ENCODE assay signal across 10 cellular contexts in genomic region chr10:27724287-27724686, GRCh38. TPM values are rescaled to one million over a fixed set of nuclear protein-coding genes. Genes with fewer than 3 reads are reported as not detected.
DNase-seq lines count a peak whose midpoint lies in the region; ATAC-seq, FAIRE-seq and TF ChIP-seq lines count a peak whose summit lies in the region.
"Had no signal": no experiment of that assay in that cellular context is flagged by ENCODE, and none has a peak within 500 bp of the region (broad histone marks: within the 10 kb centered on the region; RNA-seq: fewer than 3 reads in every experiment).

No MANE protein-coding gene starts in this region.

- H4K5ac ChIP-seq in H1 (ENCODE audit: insufficient read length, low read depth, low read length): no peak overlapping the region

- ATAC-seq in stimulated activated naive CD8-positive, alpha-beta T cell treated with anti-CD3 and anti-CD28 coated beads, Interleukin-15, Interleukin-2, amounts not matched to agents 100 U/mL and 50 U/mL, for 24 hours: peak; percentile 36
- no peak for ATAC-seq in sciatic nerve
- no peak for ATAC-seq in esophagus mucosa

- CTCF ChIA-PET in H1 (lab: Charles Lee; ENCODE audit: partially characterized antibody): interaction anchor here (0.7 to 1.4 kb wide), 5 partner anchors 9 to 517 kb away, joined by 3 to 6 read pairs (median 3); no protein-coding TSS in a partner anchor

- peak; percentile 50 to 62 for TF ChIP-seq RAD21 in H1 (IDR thresholded peaks at IDR 0.05 in 1 of 2, conservative IDR thresholded peaks at IDR 0.05 in 1 of 2; ENCODE audit: low read depth in 2 of 2, low read length in 2 of 2)

- TF ChIP-seq CTCF in H1 (IDR thresholded peaks at IDR 0.05; ENCODE audit: control extremely low read depth in 1 of 3, insufficient read depth in 1 of 3, low read depth in 1 of 3, low read length in 3 of 3): peak in 2 of 3 experiments; percentile 54 to 67; a peak in 3 of 4 replicates

- intact Hi-C loops in sciatic nerve (cut with DNase I): no loop called here

- no peak overlapping the region; the same call in 1 of the 2 replicates for H2BK12ac ChIP-seq in H1 (ENCODE audit: low read depth, low read length)

- no peak overlapping the region for H2BK20ac ChIP-seq in H1 (ENCODE audit: low read length)

- H3K4me1 ChIP-seq in H1 (replicated peaks in 1 of 4; ENCODE audit: control insufficient read depth in 3 of 4, insufficient read depth in 4 of 4, low read length in 3 of 4): peaks cover 0 to 3% (median 2%) of the 10 kb centered on the region in 4 experiments; a peak in 2 of 7 replicates

- no peak overlapping the region for H2BK15ac ChIP-seq in H1 (ENCODE audit: low read length)

- no peak overlapping the region for H3K4me3 ChIP-seq in H1 (ENCODE audit: extremely low read depth in 1 of 4, insufficient read depth in 2 of 4, low read depth in 3 of 4, low read length in 4 of 4)
- H3K4me3 ChIP-seq: dorsolateral prefrontal cortex had no signal

- peaks cover 0 to 1% (median 0%) of the 10 kb centered on the region in 4 experiments; a peak in 1 of 7 replicates for H3K27me3 ChIP-seq in H1 (replicated peaks in 1 of 4; ENCODE audit: control insufficient read depth in 3 of 4, extremely low read depth in 1 of 4, insufficient read depth in 3 of 4, low read length in 3 of 4)

- peak; percentile 57 for DNase-seq in EL
- peak; percentile 39 for DNase-seq in M059J (ENCODE audit: low read depth)
- no peak for DNase-seq in H1 (ENCODE audit: low read depth in 1 of 2, low spot score in 2 of 2)
- no peak for DNase-seq in stimulated activated naive CD8-positive, alpha-beta T cell treated with anti-CD3 and anti-CD28 coated beads, Interleukin-15, Interleukin-2, amounts not matched to agents 100 U/mL and 50 U/mL, for 24 hours
- no peak for DNase-seq in sciatic nerve (ENCODE audit: low spot score)
- DNase-seq in SK-N-DZ (ENCODE audit: low spot score): no peak
- DNase-seq: activated B cell treated with CpG ODN at 0.5 μM for 24 hours, activated gamma-delta T cell treated with Interleukin-2 at 50 U/mL for 16 hours, dorsolateral prefrontal cortex had no signal

- H2BK120ac ChIP-seq in H1 (replicated peaks; ENCODE audit: low read depth, low read length): no peak overlapping the region

- H3K36me3 ChIP-seq in H1 (ENCODE audit: control insufficient read depth in 2 of 4, insufficient read depth in 4 of 4, low read length in 3 of 4): no peaks in the 10 kb centered on the region

- H3K27ac ChIP-seq in H1 (ENCODE audit: low read depth, low read length): no peak overlapping the region
- H3K27ac ChIP-seq: dorsolateral prefrontal cortex had no signal

- H3K9me3 ChIP-seq in H1 (ENCODE audit: insufficient read depth in 2 of 2, low read depth in 1 of 2, low read length in 1 of 2): no peaks in the 10 kb centered on the region

- POLR2A ChIA-PET in H1 (lab: Charles Lee; ENCODE audit: partially characterized antibody): interaction anchor here (0.6 kb wide), 1 partner anchor 170 kb away, joined by 3 read pairs; no protein-coding TSS in a partner anchor

- peak overlapping the region; percentile 90; the same call in 1 of the 2 replicates for H2AFZ ChIP-seq in H1 (ENCODE audit: low read length)

- no peak overlapping the region for H4K91ac ChIP-seq in H1 (replicated peaks; ENCODE audit: insufficient read length, low read length)

- H3K9ac ChIP-seq in H1 (replicated peaks in 1 of 4; ENCODE audit: extremely low read depth in 1 of 4, low read depth in 3 of 4, low read length in 3 of 4): no peak overlapping the region

- no peak overlapping the region for H2AK5ac ChIP-seq in H1 (ENCODE audit: low read depth, low read length)

- no peak overlapping the region for H3K4me2 ChIP-seq in H1 (ENCODE audit: insufficient read depth in 1 of 2, low read depth in 2 of 2, low read length in 2 of 2)

- no peak overlapping the region for H3K23ac ChIP-seq in H1 (ENCODE audit: insufficient read length)

- no peak overlapping the region for H4K8ac ChIP-seq in H1 (ENCODE audit: extremely low read depth, insufficient read depth, low read length)

- no peaks in the 10 kb centered on the region; the same call in 1 of the 2 replicates for H3K23me2 ChIP-seq in H1 (ENCODE audit: low read depth, low read length)

- TF ChIP-seq POLR2A in H1 (IDR thresholded peaks at IDR 0.05; ENCODE audit: control extremely low read depth in 1 of 2, low read depth in 2 of 2, low read length in 2 of 2): no peak

- H2BK5ac ChIP-seq in H1 (ENCODE audit: low read depth, low read length): no peak overlapping the region

- no peak overlapping the region for H3K14ac ChIP-seq in H1 (ENCODE audit: insufficient read length)

- TF ChIP-seq EP300 in H1 (IDR thresholded peaks at IDR 0.05; ENCODE audit: borderline replicate concordance in 1 of 2, low read depth in 2 of 2, low read length in 2 of 2): no peak

- no peak overlapping the region for H3K56ac ChIP-seq in H1 (replicated peaks; ENCODE audit: insufficient read length, low read depth, low read length)

- 81% methylated on average over 1 of the region's 1 CpG; no CpG with 5 or more reads in 1 of the 2 experiments for WGBS in H1 (ENCODE audit: extremely low coverage in 1 of 2, insufficient coverage in 1 of 2, insufficient read length in 1 of 2, insufficient replicate concordance in 2 of 2, low coverage in 1 of 2, low lambda C conversion rate in 2 of 2, missing lambda C conversion rate in 1 of 2), 2 experiments

- no peak overlapping the region for H3K18ac ChIP-seq in H1 (ENCODE audit: extremely low read depth, low read length)

- peak; percentile 96 for FAIRE-seq in H1 (lab: Jason Lieb, UNC)

- no peaks in the 10 kb centered on the region for H3K79me1 ChIP-seq in H1 (ENCODE audit: low read depth, low read length)

- H3K79me2 ChIP-seq in H1 (ENCODE audit: control insufficient read depth in 1 of 2, insufficient read depth in 2 of 2, low read length in 2 of 2): no peaks in the 10 kb centered on the region

- H3K4ac ChIP-seq in H1 (replicated peaks; ENCODE audit: insufficient read length, low read depth, low read length): no peak overlapping the region

- H4K20me1 ChIP-seq in H1 (replicated peaks in 1 of 2; ENCODE audit: control insufficient read depth in 1 of 2, insufficient read depth in 2 of 2, low read length in 2 of 2): no peaks in the 10 kb centered on the region

TF ChIP-seq in H1, 55 proteins besides CTCF, POLR2A, EP300 and RAD21:
- TF ChIP-seq RNF2 (IDR thresholded peaks at IDR 0.05; ENCODE audit: borderline replicate concordance, low read depth, low read length, missing control alignments, poor library complexity, severe bottlenecking) (no peak), TAF7 (optimal IDR thresholded peaks at IDR 0.05; ENCODE audit: borderline replicate concordance, low read depth, low read length) (no peak), SUZ12 (IDR thresholded peaks at IDR 0.05; ENCODE audit: low read length) (no peak)

RNA-seq across cellular contexts. Expression of gene MKX, which starts 21.3 kb away (rescaled TPM):
- 0.64 and 1.8 TPM in 2 replicates for total RNA-seq in M059J (2014; rRNA removed; shearing (Covaris generic))
- 0.92 and 1.3 TPM in 2 replicates for total RNA-seq in H1 (2021; fragmentation: NEBNext Ultra II Directional; extraction: Animal tissue kit (Norgen Biotek cat#: 25700))
- polyA plus RNA-seq in H1 (2011; rRNA removed): 0.21 and 0.52 TPM in 2 replicates
- 1.0 TPM for polyA plus RNA-seq in H1 (2011; cell fraction: cytosol; rRNA removed)
- polyA plus RNA-seq in H1 (2011; cell fraction: nucleus; rRNA removed): 1.0 TPM
- 0.55 to 0.89 TPM (median 0.68 TPM) in 4 replicates for polyA plus RNA-seq in H1 (2012, experiment 1 of 2)
- polyA plus RNA-seq in H1 (2012, experiment 2 of 2): 0.07 TPM
- 0.28 TPM for polyA plus RNA-seq in H1 (2013, experiment 1 of 2)
- polyA plus RNA-seq in H1 (2013, experiment 2 of 2): 0.42 TPM
- polyA minus RNA-seq in H1 (2011; rRNA and poly(A)+ RNA removed): 0.61 and 1.3 TPM in 2 replicates
- polyA minus RNA-seq in H1 (2011; cell fraction: cytosol; rRNA and poly(A)+ RNA removed): 0.95 TPM
- 1.4 TPM for polyA minus RNA-seq in H1 (2011; cell fraction: nucleus; rRNA and poly(A)+ RNA removed)
- total RNA-seq in sciatic nerve (0.94 TPM), esophagus mucosa (1.4 TPM)
- polyA plus RNA-seq in SK-N-DZ (2014; cell fraction: cytosol; rRNA removed): not detected in 2 replicates
- not detected in 2 replicates for polyA plus RNA-seq in SK-N-DZ (2014; cell fraction: nucleus; rRNA removed)
- total RNA-seq: activated B cell treated with CpG ODN at 0.5 μM for 24 hours had no signal

Comparison
In these comparisons a context has a peak if more than half of its experiments do, and no peak if none do; other contexts are left out.
1. DNase-seq: peak in EL (single experiment) and M059J (single experiment); none in H1 (0 of 2), stimulated activated naive CD8-positive, alpha-beta T cell treated with anti-CD3 and anti-CD28 coated beads, Interleukin-15, Interleukin-2, amounts not matched to agents 100 U/mL and 50 U/mL, for 24 hours (single experiment), sciatic nerve (single experiment) and SK-N-DZ (single experiment).